Comparison of ENCODE assay signal across 30 cellular contexts in genomic region chr5:107153304-107153703, GRCh38.
"Had no signal": no experiment of that assay in that cellular context is flagged by ENCODE, and none has a peak within 500 bp of the region (broad histone marks: within the 10 kb centered on the region; RNA-seq: fewer than 3 reads in every experiment).

No MANE protein-coding gene starts in this region.

- H3K36me3 Mint-ChIP-seq: activated naive CD8-positive, alpha-beta T cell treated with anti-CD3 and anti-CD28 coated beads for 36 hours had no signal

- ATAC-seq: activated CD4-positive, CD25-positive, alpha-beta regulatory T cell treated with anti-CD3 and anti-CD28 coated beads, Interleukin-2, amount 50 U/mL, for 24 hours; effector memory CD8-positive, alpha-beta T cell; gastroesophageal sphincter; left cardiac atrium; left ventricle myocardium superior; T-helper 17 cell had no signal

- H3K27ac ChIP-seq: adrenal gland, ascending aorta, brain microvascular endothelial cell, gastroesophageal sphincter, neutrophil, ovary, psoas muscle, right atrium auricular region, transverse colon, WERI-Rb-1 had no signal

- H3K9me3 ChIP-seq: adrenal gland, ascending aorta, gastroesophageal sphincter, neutrophil, ovary, psoas muscle, right atrium auricular region, transverse colon had no signal

- H3K9me3 Mint-ChIP-seq: activated naive CD4-positive, alpha-beta T cell treated with anti-CD3 and anti-CD28 coated beads for 36 hours; activated naive CD8-positive, alpha-beta T cell treated with anti-CD3 and anti-CD28 coated beads for 36 hours; activated T-helper 1 cell treated with anti-CD3 and anti-CD28 coated beads, Interleukin-12 subunit alpha, Interleukin-12 subunit beta, Interleukin-2, Interleukin-4 antibody, amounts not matched to agents 30 ng/mL and 10 ng/mL and 1 ng/mL, durations not matched to agents 14 hours and 24 hours and 36 hours; nephron progenitor cell had no signal

- DNase-seq: activated CD4-positive, alpha-beta T cell treated with anti-CD3 and anti-CD28 coated beads for 48 hours; activated CD4-positive, alpha-beta T cell treated with anti-CD3 and anti-CD28 coated beads, Interleukin-2, amount 50 U/mL, for 48 hours; activated CD8-positive, alpha-beta memory T cell treated with anti-CD3 and anti-CD28 coated beads for 24 hours; activated effector memory CD4-positive, alpha-beta T cell treated with anti-CD3 and anti-CD28 coated beads, Interleukin-2, amount 50 U/mL, for 16 hours; activated naive CD4-positive, alpha-beta T cell treated with anti-CD3 and anti-CD28 coated beads for 36 hours; activated naive CD8-positive, alpha-beta T cell treated with anti-CD3 and anti-CD28 coated beads for 36 hours; activated T-cell treated with anti-CD3 and anti-CD28 coated beads, Interleukin-2, amount 50 U/mL, for 1 hour; adrenal gland; brain microvascular endothelial cell; cortex of kidney; effector memory CD8-positive, alpha-beta T cell; head of caudate nucleus; hippocampal formation; left cardiac atrium; left ventricle myocardium superior; nephron progenitor cell; ovary; psoas muscle; stimulated activated CD4-positive, alpha-beta T cell treated with anti-CD3 and anti-CD28 coated beads, Interleukin-2, amount 100 ng/mL, for 48 hours; stimulated activated naive CD4-positive, alpha-beta T cell treated with Interleukin-2 at 50 U/mL for 16 hours; T-helper 17 cell; T1000; transverse colon; WERI-Rb-1 had no signal

- H3K27me3 Mint-ChIP-seq: activated naive CD8-positive, alpha-beta T cell treated with anti-CD3 and anti-CD28 coated beads for 36 hours; T-helper 17 cell had no signal

- H3K4me1 ChIP-seq: adrenal gland, gastroesophageal sphincter, psoas muscle, right atrium auricular region, transverse colon had no signal

- H3K4me3 Mint-ChIP-seq: activated naive CD4-positive, alpha-beta T cell treated with anti-CD3 and anti-CD28 coated beads for 36 hours; activated naive CD8-positive, alpha-beta T cell treated with anti-CD3 and anti-CD28 coated beads for 36 hours; activated T-helper 1 cell treated with anti-CD3 and anti-CD28 coated beads, Interleukin-12 subunit alpha, Interleukin-12 subunit beta, Interleukin-2, Interleukin-4 antibody, amounts not matched to agents 30 ng/mL and 10 ng/mL and 1 ng/mL, durations not matched to agents 14 hours and 24 hours and 36 hours; effector memory CD8-positive, alpha-beta T cell; nephron progenitor cell; T-helper 17 cell had no signal

- H3K27me3 ChIP-seq: adrenal gland, ascending aorta, brain microvascular endothelial cell, gastroesophageal sphincter, neutrophil, ovary, right atrium auricular region, transverse colon had no signal

- H3K27ac Mint-ChIP-seq: activated naive CD4-positive, alpha-beta T cell treated with anti-CD3 and anti-CD28 coated beads for 36 hours; activated naive CD8-positive, alpha-beta T cell treated with anti-CD3 and anti-CD28 coated beads for 36 hours; activated T-helper 1 cell treated with anti-CD3 and anti-CD28 coated beads, Interleukin-12 subunit alpha, Interleukin-12 subunit beta, Interleukin-2, Interleukin-4 antibody, amounts not matched to agents 30 ng/mL and 10 ng/mL and 1 ng/mL, durations not matched to agents 14 hours and 24 hours and 36 hours; effector memory CD8-positive, alpha-beta T cell; nephron progenitor cell; T-helper 17 cell had no signal

- H3K4me3 ChIP-seq: adrenal gland, ascending aorta, gastroesophageal sphincter, ovary, psoas muscle, right atrium auricular region, transverse colon had no signal

- H3K4me1 Mint-ChIP-seq: T-helper 17 cell had no signal

- H3K36me3 ChIP-seq: adrenal gland, ascending aorta, brain microvascular endothelial cell, gastroesophageal sphincter, neutrophil, ovary, right atrium auricular region, transverse colon, WERI-Rb-1 had no signal
